Comparison of ENCODE assay signal across 10 cellular contexts in genomic region chr13:23751195-23751594, GRCh38.
DNase-seq lines count a peak whose midpoint lies in the region; ATAC-seq, FAIRE-seq and TF ChIP-seq lines count a peak whose summit lies in the region.
"Had no signal": no experiment of that assay in that cellular context is flagged by ENCODE, and none has a peak within 500 bp of the region (broad histone marks: within the 10 kb centered on the region; RNA-seq: fewer than 3 reads in every experiment).

No MANE protein-coding gene starts in this region.

- no peaks in the 10 kb centered on the region for H4K20me1 ChIP-seq in neural progenitor cell (ENCODE audit: low read depth)

- H3K36me3 ChIP-seq in adipocyte (ENCODE audit: control insufficient read depth, insufficient read depth, low read length, severe bottlenecking) (peaks cover 4% of the 10 kb centered on the region), neural progenitor cell (no peaks in the 10 kb centered on the region)

- no peaks in the 10 kb centered on the region for H3F3A ChIP-seq in neural progenitor cell (ENCODE audit: low read depth)

- peak overlapping the region; percentile 71 to 85 for H3K27ac ChIP-seq in A549
- H3K27ac ChIP-seq in neural progenitor cell: no peak overlapping the region

- H3K4me3 ChIP-seq in A549 (no peak overlapping the region; the same call in 2 of the 3 replicates), adipocyte (ENCODE audit: low read length) (no peak overlapping the region), neural progenitor cell (no peak overlapping the region)

- DNase-seq in A549 (ENCODE audit: low read depth in 1 of 2, low spot score in 1 of 2): peak in 1 of 2 experiments; percentile 39
- DNase-seq in GM18507 (ENCODE audit: extremely low spot score, insufficient read length, low read depth): no peak
- peak; percentile 23 for DNase-seq in adipocyte (ENCODE audit: low read depth)
- DNase-seq in SW 1271 (lab: John Stamatoyannopoulos, UW): no peak
- DNase-seq in neural progenitor cell (ENCODE audit: low spot score): no peak
- DNase-seq in HuH-7 (ENCODE audit: low spot score): no peak
- no peak for DNase-seq in dedifferentiated amniotic fluid mesenchymal stem cell (ENCODE audit: extremely low spot score)
- DNase-seq: activated naive CD4-positive, alpha-beta T cell treated with anti-CD3 and anti-CD28 coated beads for 36 hours had no signal

- H3K4me1 ChIP-seq in A549 (peaks cover 65% of the 10 kb centered on the region), adipocyte (ENCODE audit: control insufficient read depth, insufficient read depth, low read length) (peaks cover 24% of the 10 kb centered on the region), neural progenitor cell (peaks cover 22% of the 10 kb centered on the region)

- ATAC-seq in A549 (peak; percentile 67 to 72; a peak in 4 of 6 replicates), HG03103 (IDR thresholded peaks at IDR 0.05; ENCODE audit: low read depth, unreplicated experiment) (peak; percentile 38)

- H3K9ac ChIP-seq in adipocyte (ENCODE audit: low read length) (no peak overlapping the region), neural progenitor cell (no peak overlapping the region)

- no peaks in the 10 kb centered on the region for H3K27me3 ChIP-seq in adipocyte (replicated peaks; ENCODE audit: control insufficient read depth, insufficient read depth, low read length)
- no peaks in the 10 kb centered on the region for H3K27me3 ChIP-seq in neural progenitor cell

- TF ChIP-seq CTCF in A549 (IDR thresholded peaks at IDR 0.05): no peak
- TF ChIP-seq CTCF in neural progenitor cell (IDR thresholded peaks at IDR 0.05): no peak

- peak overlapping the region; percentile 83 for H3K4me2 ChIP-seq in A549
- H3K4me2 ChIP-seq in neural progenitor cell: no peak overlapping the region

- no peak for TF ChIP-seq RAD21 in A549 (conservative IDR thresholded peaks at IDR 0.05 in 1 of 2, IDR thresholded peaks at IDR 0.05 in 1 of 2)

- no peak overlapping the region for H3K27ac Mint-ChIP-seq in neural progenitor cell
- H3K27ac Mint-ChIP-seq: activated naive CD4-positive, alpha-beta T cell treated with anti-CD3 and anti-CD28 coated beads for 36 hours had no signal

- peaks cover 5% of the 10 kb centered on the region for H3K27me3 Mint-ChIP-seq in neural progenitor cell (ENCODE audit: insufficient read depth, low read depth)

- no peak overlapping the region for H3K4me3 Mint-ChIP-seq in neural progenitor cell
- H3K4me3 Mint-ChIP-seq: activated naive CD4-positive, alpha-beta T cell treated with anti-CD3 and anti-CD28 coated beads for 36 hours had no signal

- H3K4me1 Mint-ChIP-seq in neural progenitor cell: peaks cover 40% of the 10 kb centered on the region

- H3K9me3 ChIP-seq in A549 (no peaks in the 10 kb centered on the region), adipocyte (ENCODE audit: control insufficient read depth, low read length) (no peaks in the 10 kb centered on the region), neural progenitor cell (ENCODE audit: low read depth) (no peaks in the 10 kb centered on the region)

- FAIRE-seq in A549 (lab: Jason Lieb, UNC) (no peak), GM18507 (lab: Jason Lieb, UNC) (peak; percentile 35)
- FAIRE-seq: urothelium cell line had no signal

- POLR2A ChIA-PET in A549 (lab: Yijun Ruan, JAX): no interaction called here

- H3K36me3 Mint-ChIP-seq in neural progenitor cell: no peaks in the 10 kb centered on the region

- H3K79me2 ChIP-seq in neural progenitor cell (ENCODE audit: low read depth): no peaks in the 10 kb centered on the region

- CTCF ChIA-PET in A549 (lab: Yijun Ruan, JAX): no interaction called here

- no peak overlapping the region for H2AFZ ChIP-seq in neural progenitor cell (replicated peaks)

- no peak for TF ChIP-seq EP300 in A549 (IDR thresholded peaks at IDR 0.05)

- H3K9me3 Mint-ChIP-seq in neural progenitor cell: no peaks in the 10 kb centered on the region
- H3K9me3 Mint-ChIP-seq: activated naive CD4-positive, alpha-beta T cell treated with anti-CD3 and anti-CD28 coated beads for 36 hours had no signal

- no peak for TF ChIP-seq POLR2A in A549 (IDR thresholded peaks at IDR 0.05; ENCODE audit: low read length)

- 2% methylated on average over 5 of the region's 5 CpGs for whole genome bisulfite sequencing in A549 (ENCODE audit: missing lambda C conversion rate)

TF ChIP-seq in A549, 52 proteins besides CTCF, POLR2A, EP300 and RAD21:
- TF ChIP-seq RCOR1 (IDR thresholded peaks at IDR 0.05; ENCODE audit: low read depth, low read length) (no peak), KDM1A (IDR thresholded peaks at IDR 0.05; ENCODE audit: low read depth) (no peak), EHMT2 (IDR thresholded peaks at IDR 0.05; ENCODE audit: low read depth) (no peak), FOSL2 (IDR thresholded peaks at IDR 0.05) (no peak), FOSL2 (CRISPR knock-in tag; IDR thresholded peaks at IDR 0.05) (peak; percentile 61)
- TF ChIP-seq, protein P1, sequence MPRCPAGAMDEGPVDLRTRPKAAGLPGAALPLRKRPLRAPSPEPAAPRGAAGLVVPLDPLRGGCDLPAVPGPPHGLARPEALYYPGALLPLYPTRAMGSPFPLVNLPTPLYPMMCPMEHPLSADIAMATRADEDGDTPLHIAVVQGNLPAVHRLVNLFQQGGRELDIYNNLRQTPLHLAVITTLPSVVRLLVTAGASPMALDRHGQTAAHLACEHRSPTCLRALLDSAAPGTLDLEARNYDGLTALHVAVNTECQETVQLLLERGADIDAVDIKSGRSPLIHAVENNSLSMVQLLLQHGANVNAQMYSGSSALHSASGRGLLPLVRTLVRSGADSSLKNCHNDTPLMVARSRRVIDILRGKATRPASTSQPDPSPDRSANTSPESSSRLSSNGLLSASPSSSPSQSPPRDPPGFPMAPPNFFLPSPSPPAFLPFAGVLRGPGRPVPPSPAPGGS (IDR thresholded peaks at IDR 0.05): no peak
